ENCODE assay signal across 8 cellular contexts in genomic region chr10:43408710-43409384, GRCh38. TPM values are rescaled to one million over a fixed set of nuclear protein-coding genes. Genes with fewer than 3 reads are reported as not detected.
DNase-seq lines count a peak whose midpoint lies in the region; ATAC-seq and TF ChIP-seq lines count a peak whose summit lies in the region.

Gene HNRNPF, minus strand, starts transcription at chr10:43409186. Its CDS starts 21,302 bp downstream, at chr10:43387884.

- POLR2A ChIA-PET in activated CD4-positive, alpha-beta T cell treated with anti-CD3 and anti-CD28 coated beads, Interleukin-2, amount 10 ng/mL, durations not matched to agents 7 days and 5 days (lab: Charles Lee): interaction anchor here (1.6 kb wide), 1 partner anchor 11 kb away, joined by 4 read pairs; no protein-coding TSS in a partner anchor

- H3K27me3 ChIP-seq in BLaER1: no peaks in the 10 kb centered on the region

- DNase-seq in NCI-H526 treated with DMSO at 0.1 percent for 48 hours (lab: John Stamatoyannopoulos, UW) (peak; percentile 67), coronary artery (ENCODE audit: low spot score) (peak; percentile 96), left kidney (ENCODE audit: low read depth, low spot score) (peak; percentile 99)
- DNase-seq in activated CD4-positive, alpha-beta T cell treated with anti-CD3 and anti-CD28 coated beads, Interleukin-2, amount 10 ng/mL, durations not matched to agents 7 days and 5 days: peak; percentile 95
- peak; percentile 95 for DNase-seq in stimulated activated CD4-positive, alpha-beta T cell treated with anti-CD3 and anti-CD28 coated beads, Interleukin-1b, Interleukin-23, amount 100 ng/mL, for 48 hours

- H3K4me3 ChIP-seq in BLaER1: peak within 1 kb of the TSS; percentile 88
- H3K4me3 ChIP-seq in coronary artery: peak within 1 kb of the TSS; percentile 91

- H3K36me3 Mint-ChIP-seq in activated CD4-positive, alpha-beta T cell treated with anti-CD3 and anti-CD28 coated beads, Interleukin-2, amount 10 ng/mL, durations not matched to agents 7 days and 5 days (ENCODE audit: low read depth): peaks cover 36% of the 10 kb centered on the region

- H3K27ac Mint-ChIP-seq in activated CD4-positive, alpha-beta T cell treated with anti-CD3 and anti-CD28 coated beads, Interleukin-2, amount 10 ng/mL, durations not matched to agents 7 days and 5 days: peak within 1 kb of the TSS; percentile 100

- H4K20me1 ChIP-seq in BLaER1: peaks cover 49% of the 10 kb centered on the region

- H3K36me3 ChIP-seq in BLaER1: peaks cover 4% of the 10 kb centered on the region

- no peak for TF ChIP-seq CTCF in coronary artery (IDR thresholded peaks at IDR 0.05)

- no peaks in the 10 kb centered on the region for H3K9me3 ChIP-seq in BLaER1

- peak within 1 kb of the TSS; percentile 94 for H3K4me2 ChIP-seq in BLaER1

- peaks cover 26% of the 10 kb centered on the region for H3K4me1 Mint-ChIP-seq in activated CD4-positive, alpha-beta T cell treated with anti-CD3 and anti-CD28 coated beads, Interleukin-2, amount 10 ng/mL, durations not matched to agents 7 days and 5 days

- peak within 1 kb of the TSS; percentile 99 for H3K27ac ChIP-seq in BLaER1
- H3K27ac ChIP-seq in coronary artery: peak within 1 kb of the TSS; percentile 95 to 97

- H3K4me3 Mint-ChIP-seq in activated CD4-positive, alpha-beta T cell treated with anti-CD3 and anti-CD28 coated beads, Interleukin-2, amount 10 ng/mL, durations not matched to agents 7 days and 5 days: peak within 1 kb of the TSS; percentile 96

- CTCF ChIA-PET in activated CD4-positive, alpha-beta T cell treated with anti-CD3 and anti-CD28 coated beads, Interleukin-2, amount 10 ng/mL, durations not matched to agents 7 days and 5 days (lab: Charles Lee): interaction anchor here (0.6 to 1.7 kb wide), 6 partner anchors 10 to 330 kb away, joined by 3 to 7 read pairs (median 4); no protein-coding TSS in a partner anchor

- no peaks in the 10 kb centered on the region for H3K9me3 Mint-ChIP-seq in activated CD4-positive, alpha-beta T cell treated with anti-CD3 and anti-CD28 coated beads, Interleukin-2, amount 10 ng/mL, durations not matched to agents 7 days and 5 days

- peak within 1 kb of the TSS; percentile 99 for H3K9ac ChIP-seq in BLaER1

- peak; percentile 81 for ATAC-seq in GM19324 (IDR thresholded peaks at IDR 0.05; ENCODE audit: low FRiP score, unreplicated experiment)
- ATAC-seq in HG03460 (IDR thresholded peaks at IDR 0.05; ENCODE audit: unreplicated experiment): peak; percentile 63

- peaks cover 43% of the 10 kb centered on the region for H3K4me1 ChIP-seq in BLaER1

- H3K27me3 Mint-ChIP-seq in activated CD4-positive, alpha-beta T cell treated with anti-CD3 and anti-CD28 coated beads, Interleukin-2, amount 10 ng/mL, durations not matched to agents 7 days and 5 days: no peaks in the 10 kb centered on the region

RNA-seq across cellular contexts. Expression of gene HNRNPF, which starts in this region (rescaled TPM):
- total RNA-seq in activated CD4-positive, alpha-beta T cell treated with anti-CD3 and anti-CD28 coated beads, Interleukin-2, amount 10 ng/mL, durations not matched to agents 7 days and 5 days: 100 to 1,000 TPM; 464 to 481 TPM

Comparison
In these comparisons a context has a peak if more than half of its experiments do, and no peak if none do; other contexts are left out.
1. Peak in every context shown above with its lines: DNase-seq, ATAC-seq, H3K4me3 ChIP-seq and H3K27ac ChIP-seq.